ENCODE assay signal across 19 cellular contexts in genomic region chr3:70631716-70632307, GRCh38.
A peak's percentile ranks its signal among the peaks of the same experiment; 100 is the strongest.
DNase-seq lines count a peak whose midpoint lies in the region; ATAC-seq and TF ChIP-seq lines count a peak whose summit lies in the region.
"Had no signal": no experiment of that assay in that cellular context is flagged by ENCODE, and none has a peak within 500 bp of the region (broad histone marks: within the 10 kb centered on the region; RNA-seq: fewer than 3 reads in every experiment).

No MANE protein-coding gene starts in this region.

- H3K4me3 Mint-ChIP-seq in endodermal cell: no peak overlapping the region

- H3K9me3 ChIP-seq in HUES6 (ENCODE audit: control insufficient read depth, insufficient read depth, low read depth, low read length): no peaks in the 10 kb centered on the region
- H3K9me3 ChIP-seq in endodermal cell (ENCODE audit: control insufficient read depth, low read length): no peaks in the 10 kb centered on the region
- H3K9me3 ChIP-seq in iPS-18a (ENCODE audit: control insufficient read depth, low read depth, low read length): no peaks in the 10 kb centered on the region
- H3K9me3 ChIP-seq in MM.1S (replicated peaks; ENCODE audit: insufficient read depth, low read length): no peaks in the 10 kb centered on the region
- H3K9me3 ChIP-seq: SJSA1 had no signal

- H3K9ac ChIP-seq in HUES6 (ENCODE audit: low read length) (no peak overlapping the region), endodermal cell (ENCODE audit: extremely low read depth, low read length, poor library complexity, severe bottlenecking) (no peak overlapping the region), iPS-18a (ENCODE audit: low read length) (peak overlapping the region; percentile 31), MM.1S (ENCODE audit: low read length) (no peak overlapping the region)

- H2AFZ ChIP-seq in MM.1S (ENCODE audit: low read length): no peak overlapping the region

- no peaks in the 10 kb centered on the region for H3K79me2 ChIP-seq in MM.1S (ENCODE audit: low read length)

- H3K27me3 ChIP-seq in HUES6 (ENCODE audit: control insufficient read depth, insufficient read depth, low read length) (no peaks in the 10 kb centered on the region), endodermal cell (ENCODE audit: control insufficient read depth, insufficient read depth, low read length, poor library complexity, severe bottlenecking) (no peaks in the 10 kb centered on the region), iPS-18a (ENCODE audit: control insufficient read depth, insufficient read depth, low read length) (no peaks in the 10 kb centered on the region), H7 (ENCODE audit: control insufficient read depth, insufficient read depth, low read length) (no peaks in the 10 kb centered on the region), MM.1S (replicated peaks; ENCODE audit: insufficient read depth, low read length) (no peaks in the 10 kb centered on the region)

- H3K27me3 Mint-ChIP-seq in endodermal cell (ENCODE audit: insufficient read depth): no peaks in the 10 kb centered on the region

- no peaks in the 10 kb centered on the region for H4K20me1 ChIP-seq in MM.1S (ENCODE audit: insufficient read depth, low read length)

- TF ChIP-seq CTCF in endodermal cell (conservative IDR thresholded peaks at IDR 0.05) (no peak), MM.1S (IDR thresholded peaks at IDR 0.05; ENCODE audit: low read length) (no peak)

- H3K9me2 ChIP-seq in MM.1S (replicated peaks; ENCODE audit: insufficient read depth, low read length): no peaks in the 10 kb centered on the region

- H3K36me3 ChIP-seq in HUES6 (ENCODE audit: control insufficient read depth, insufficient read depth, low read length) (no peaks in the 10 kb centered on the region), endodermal cell (ENCODE audit: control insufficient read depth, insufficient read depth, low read length) (no peaks in the 10 kb centered on the region), iPS-18a (ENCODE audit: control insufficient read depth, low read depth, low read length) (no peaks in the 10 kb centered on the region), H7 (replicated peaks; ENCODE audit: control insufficient read depth, insufficient read depth, low read length) (no peaks in the 10 kb centered on the region), MM.1S (replicated peaks; ENCODE audit: insufficient read depth, low read length) (no peaks in the 10 kb centered on the region)
- H3K36me3 ChIP-seq: SJSA1 had no signal

- H3K27ac ChIP-seq in HUES6 (ENCODE audit: low read depth, low read length) (peak overlapping the region; percentile 15; the same call in 1 of the 2 replicates), endodermal cell (ENCODE audit: low read depth, low read length) (no peak overlapping the region), iPS-18a (ENCODE audit: low read length) (peak overlapping the region; percentile 35), MM.1S (ENCODE audit: low read length) (no peak overlapping the region)
- H3K27ac ChIP-seq: SJSA1 had no signal

- no peak overlapping the region for H3K4me3 ChIP-seq in HUES6 (ENCODE audit: low read depth, low read length)
- H3K4me3 ChIP-seq in endodermal cell (ENCODE audit: low read length): no peak overlapping the region
- peak overlapping the region; percentile 7 for H3K4me3 ChIP-seq in iPS-18a (ENCODE audit: low read length)
- no peak overlapping the region for H3K4me3 ChIP-seq in H7 (ENCODE audit: insufficient read depth, low read depth, low read length)
- no peak overlapping the region for H3K4me3 ChIP-seq in MM.1S (ENCODE audit: low read length)
- H3K4me3 ChIP-seq: K562, SJSA1 had no signal

- H3K4me2 ChIP-seq in MM.1S (ENCODE audit: low read depth, low read length): no peak overlapping the region

- peaks cover 13% of the 10 kb centered on the region for H3K4me1 ChIP-seq in HUES6 (ENCODE audit: control insufficient read depth, insufficient read depth, low read length)
- no peaks in the 10 kb centered on the region for H3K4me1 ChIP-seq in endodermal cell (ENCODE audit: control insufficient read depth, insufficient read depth, low read length)
- H3K4me1 ChIP-seq in iPS-18a (ENCODE audit: control insufficient read depth, low read depth, low read length): peaks cover 13% of the 10 kb centered on the region
- H3K4me1 ChIP-seq in MM.1S (ENCODE audit: low read length): no peaks in the 10 kb centered on the region
- H3K4me1 ChIP-seq: SJSA1 had no signal

- DNase-seq in ELF-1 (ENCODE audit: low read depth, low spot score) (peak; percentile 57), endodermal cell (peak; percentile 67), NCI-H510A treated with DMSO at 0.1 percent for 48 hours (lab: John Stamatoyannopoulos, UW) (no peak), H7 (no peak), MM.1S (no peak)
- DNase-seq: Kasumi-1, NCI-H1694, NCI-H2029 treated with DMSO at 0.1 percent for 48 hours, NCI-H2171 treated with DMSO at 0.1 percent for 48 hours, NCI-H524 treated with DMSO at 0.1 percent for 48 hours, NCI-H774, Right ventricle myocardium superior, RPMI8226, T-helper 1 cell had no signal

- ATAC-seq in activated CD4-positive, CD25-positive, alpha-beta regulatory T cell treated with anti-CD3 and anti-CD28 coated beads, Interleukin-2, amount 50 U/mL, for 24 hours: no peak
- ATAC-seq: K562 had no signal

- no peak overlapping the region for H3K27ac Mint-ChIP-seq in endodermal cell

- H3F3A ChIP-seq in MM.1S (ENCODE audit: insufficient read depth, low read length): no peaks in the 10 kb centered on the region

- H3K9me3 Mint-ChIP-seq in endodermal cell: no peaks in the 10 kb centered on the region

- H3K4me1 Mint-ChIP-seq in endodermal cell: peaks cover 3% of the 10 kb centered on the region

- 67% methylated on average over 3 of the region's 4 CpGs; no CpG with 5 or more reads in 1 of the 2 experiments for WGBS in endodermal cell (ENCODE audit: insufficient coverage in 1 of 2, insufficient read length in 1 of 2), 2 experiments

- H3K36me3 Mint-ChIP-seq in endodermal cell (ENCODE audit: low read depth): no peaks in the 10 kb centered on the region

Comparison
In these comparisons a context has a peak if more than half of its experiments do, and no peak if none do; other contexts are left out.
1. DNase-seq: peak in ELF-1 (single experiment) and endodermal cell (single experiment); none in NCI-H510A treated with DMSO at 0.1 percent for 48 hours (single experiment), H7 (single experiment) and MM.1S (single experiment).
2. H3K27ac ChIP-seq: peak in HUES6 (single experiment) and iPS-18a (single experiment); none in endodermal cell (single experiment) and MM.1S (single experiment).